8 cellular contexts compared by ENCODE assay signal in genomic region chr2:230007931-230008707, GRCh38.
DNase-seq lines count a peak whose midpoint lies in the region; ATAC-seq and TF ChIP-seq lines count a peak whose summit lies in the region.

No MANE protein-coding gene starts in this region.

- no peak overlapping the region for H2BK15ac ChIP-seq in H9 (ENCODE audit: low read depth, low read length)

- no peak overlapping the region for H3K9ac ChIP-seq in H9 (ENCODE audit: extremely low read depth, insufficient read length, low read length)

- H3K4me3 ChIP-seq in CD8-positive, alpha-beta T cell (ENCODE audit: low read depth, low read length): no peak overlapping the region
- H3K4me3 ChIP-seq in kidney epithelial cell (ENCODE audit: low read depth, low read length): no peak overlapping the region

- TF ChIP-seq CTCF in CD8-positive, alpha-beta T cell (IDR thresholded peaks at IDR 0.05): peak; percentile 83
- TF ChIP-seq CTCF in H9 (conservative IDR thresholded peaks at IDR 0.05): peak; percentile 93
- TF ChIP-seq CTCF in kidney epithelial cell (IDR thresholded peaks at IDR 0.05; ENCODE audit: insufficient read depth, low read length, poor library complexity, severe bottlenecking): peak; percentile 85

- no peak overlapping the region for H2BK12ac ChIP-seq in H9 (ENCODE audit: insufficient read length, low read depth, low read length)

- no peaks in the 10 kb centered on the region for H4K20me1 ChIP-seq in H9 (ENCODE audit: control insufficient read depth, insufficient read depth, insufficient read length)

- no peak overlapping the region for H3K14ac ChIP-seq in H9 (ENCODE audit: insufficient read depth, low read length)

- H2BK5ac ChIP-seq in H9 (ENCODE audit: insufficient read length, low read length): no peak overlapping the region

- no peak overlapping the region for H3K4me3 Mint-ChIP-seq in CD8-positive, alpha-beta T cell
- no peak overlapping the region for H3K4me3 Mint-ChIP-seq in H9

- H3K4me2 ChIP-seq in H9 (ENCODE audit: insufficient read depth, insufficient read length, low read length): no peak overlapping the region

- no peak overlapping the region for H3K23ac ChIP-seq in H9 (ENCODE audit: insufficient read length, low read depth, low read length)

- no peak overlapping the region for H3K27ac ChIP-seq in CD8-positive, alpha-beta T cell (ENCODE audit: low read depth, low read length)
- no peak overlapping the region for H3K27ac ChIP-seq in H9 (ENCODE audit: insufficient read length, low read depth, low read length)

- H3K27me3 ChIP-seq in CD8-positive, alpha-beta T cell (ENCODE audit: insufficient read depth, low read length): no peaks in the 10 kb centered on the region
- no peaks in the 10 kb centered on the region for H3K27me3 ChIP-seq in H9 (ENCODE audit: insufficient read depth, low read length)
- H3K27me3 ChIP-seq in kidney epithelial cell (ENCODE audit: control insufficient read depth, insufficient read depth, low read length): no peaks in the 10 kb centered on the region

- no CpG with 5 or more reads among the region's 12 CpGs for WGBS in H9 (ENCODE audit: extremely low coverage, insufficient read length, low lambda C conversion rate)

- no peak overlapping the region for H2AK5ac ChIP-seq in H9 (ENCODE audit: insufficient read length, low read length)

- no peaks in the 10 kb centered on the region for H3K9me3 Mint-ChIP-seq in CD8-positive, alpha-beta T cell
- no peaks in the 10 kb centered on the region for H3K9me3 Mint-ChIP-seq in H9

- H3K27me3 Mint-ChIP-seq in CD8-positive, alpha-beta T cell (ENCODE audit: low read depth): no peaks in the 10 kb centered on the region
- no peaks in the 10 kb centered on the region; the same call in 1 of the 2 replicates for H3K27me3 Mint-ChIP-seq in H9 (ENCODE audit: low read depth)

- H3K18ac ChIP-seq in H9 (ENCODE audit: insufficient read length, low read depth, low read length): no peak overlapping the region

- ATAC-seq in CD8-positive, alpha-beta T cell: peak; percentile 48
- ATAC-seq in HG03457 (IDR thresholded peaks at IDR 0.05; ENCODE audit: unreplicated experiment): no peak

- H3K9me3 ChIP-seq in CD8-positive, alpha-beta T cell (ENCODE audit: low read length): no peaks in the 10 kb centered on the region
- no peaks in the 10 kb centered on the region for H3K9me3 ChIP-seq in H9 (ENCODE audit: control insufficient read depth, low read depth, low read length)

- no peak overlapping the region for H4K8ac ChIP-seq in H9 (replicated peaks; ENCODE audit: insufficient read length, low read depth, low read length)

- CTCF ChIA-PET in CD8-positive, alpha-beta T cell (lab: Charles Lee): interaction anchor here (0.6 to 2.2 kb wide), 17 partner anchors 9 to 605 kb away, joined by 3 to 12 read pairs (median 3); no protein-coding TSS in a partner anchor

- no peak overlapping the region for H2BK120ac ChIP-seq in H9 (ENCODE audit: low read depth, low read length, poor library complexity, severe bottlenecking)

- intact Hi-C loops in CD8-positive, alpha-beta T cell (cut with DNase I, micrococcal nuclease): loop anchor here (1.0 to 10.0 kb wide), 7 partner anchors 152 to 804 kb away; no protein-coding TSS in a partner anchor

- H3K79me2 ChIP-seq in H9 (ENCODE audit: insufficient read depth, low read length): no peaks in the 10 kb centered on the region; the same call in 1 of the 2 replicates

- no peaks in the 10 kb centered on the region for H3K4me1 ChIP-seq in CD8-positive, alpha-beta T cell (ENCODE audit: insufficient read depth, low read length)
- H3K4me1 ChIP-seq in H9 (ENCODE audit: insufficient read depth, low read length): no peaks in the 10 kb centered on the region

- H4K5ac ChIP-seq in H9 (ENCODE audit: insufficient read length, low read depth, low read length): no peak overlapping the region

- peaks cover 3% of the 10 kb centered on the region for H3K4me1 Mint-ChIP-seq in CD8-positive, alpha-beta T cell (ENCODE audit: low read depth)
- H3K4me1 Mint-ChIP-seq in H9: no peaks in the 10 kb centered on the region

- no peaks in the 10 kb centered on the region for H3K23me2 ChIP-seq in H9 (ENCODE audit: insufficient read length, low read depth, low read length, poor library complexity, severe bottlenecking)

- H3K27ac Mint-ChIP-seq in CD8-positive, alpha-beta T cell: no peak overlapping the region
- H3K27ac Mint-ChIP-seq in H9: no peak overlapping the region

- no peak overlapping the region for H3K4ac ChIP-seq in H9 (ENCODE audit: low read depth, low read length)

- DNase-seq in CD8-positive, alpha-beta T cell: peak; percentile 56 to 87 (median 72)
- DNase-seq in H9 (peak; percentile 67), NCI-H345 (lab: John Stamatoyannopoulos, UW) (peak; percentile 34), kidney epithelial cell (ENCODE audit: low read depth) (peak; percentile 10)
- DNase-seq in activated CD4-positive, CD25-positive, alpha-beta regulatory T cell treated with anti-CD3 and anti-CD28 coated beads, Interleukin-2, amount 50 U/mL, for 16 hours (ENCODE audit: low read depth, low spot score): peak; percentile 71
- DNase-seq in central memory CD4-positive, alpha-beta T cell: peak; percentile 55
- peak; percentile 72 to 77 (median 76) for DNase-seq in stimulated activated CD4-positive, alpha-beta T cell treated with anti-CD3 and anti-CD28 coated beads, Interleukin-1b, Interleukin-23, amount 100 ng/mL, for 24 hours (ENCODE audit: low read depth in 4 of 4, low spot score in 1 of 4)

- H3K36me3 Mint-ChIP-seq in CD8-positive, alpha-beta T cell: no peaks in the 10 kb centered on the region
- peaks cover 0 to 9% (median 4%) of the 10 kb centered on the region in 3 experiments; a peak in 5 of 7 replicates for H3K36me3 Mint-ChIP-seq in H9 (ENCODE audit: insufficient read depth in 1 of 3, low read depth in 3 of 3)

- H2AFZ ChIP-seq in H9 (ENCODE audit: low read length): no peak overlapping the region

- no peaks in the 10 kb centered on the region for H3K36me3 ChIP-seq in CD8-positive, alpha-beta T cell (ENCODE audit: insufficient read depth, low read length)
- H3K36me3 ChIP-seq in kidney epithelial cell (ENCODE audit: control insufficient read depth, insufficient read depth, low read length): no peaks in the 10 kb centered on the region

- H3K79me1 ChIP-seq in H9 (ENCODE audit: insufficient read depth, low read depth, low read length, poor library complexity, severe bottlenecking): no peaks in the 10 kb centered on the region

- no peak overlapping the region for H4K91ac ChIP-seq in H9 (ENCODE audit: insufficient read length, low read depth, low read length)

- POLR2A ChIA-PET in CD8-positive, alpha-beta T cell (lab: Charles Lee): interaction anchor here (0.5 kb wide), 1 partner anchor 80 kb away, joined by 7 read pairs; no protein-coding TSS in a partner anchor

- no peak overlapping the region for H3K56ac ChIP-seq in H9 (ENCODE audit: insufficient read length, low read depth, low read length)

- no peak overlapping the region for H2BK20ac ChIP-seq in H9 (ENCODE audit: low read depth, low read length, poor library complexity, severe bottlenecking)

- no peak overlapping the region for H3T11ph ChIP-seq in H9 (ENCODE audit: low read length)

Comparison
In these comparisons a context has a peak if more than half of its experiments do, and no peak if none do; other contexts are left out.
1. DNase-seq: peak in every context shown above with its lines; median percentile 76 in stimulated activated CD4-positive, alpha-beta T cell treated with anti-CD3 and anti-CD28 coated beads, Interleukin-1b, Interleukin-23, amount 100 ng/mL, for 24 hours; 72 in CD8-positive, alpha-beta T cell; 71 in activated CD4-positive, CD25-positive, alpha-beta regulatory T cell treated with anti-CD3 and anti-CD28 coated beads, Interleukin-2, amount 50 U/mL, for 16 hours; 67 in H9; 55 in central memory CD4-positive, alpha-beta T cell; 34 in NCI-H345; 10 in kidney epithelial cell.